In genomic region chr6:146498309-146498708, GRCh38 we compare ENCODE assay signal across 22 cellular contexts.
"Had no signal": no experiment of that assay in that cellular context is flagged by ENCODE, and none has a peak within 500 bp of the region (broad histone marks: within the 10 kb centered on the region; RNA-seq: fewer than 3 reads in every experiment).

No MANE protein-coding gene starts in this region.

- ATAC-seq: activated T-cell treated with anti-CD3 and anti-CD28 coated beads, Interleukin-2, amount 50 U/mL, for 72 hours; heart left ventricle; left cardiac atrium; natural killer cell treated with Interleukin-12 subunit alpha and Interleukin-12 subunit beta and Interleukin-15 and Interleukin-18, amount 100 ng/mL, for 72 hours; stimulated activated naive CD8-positive, alpha-beta T cell treated with anti-CD3 and anti-CD28 coated beads, Interleukin-15, Interleukin-2, amounts not matched to agents 100 U/mL and 50 U/mL, for 24 hours; upper lobe of right lung had no signal

- H3K27ac ChIP-seq: coronary artery, heart left ventricle, ovary, prostate gland, right atrium auricular region, thyroid gland, upper lobe of right lung had no signal

- H3K27me3 ChIP-seq: ovary, right atrium auricular region, thyroid gland, upper lobe of right lung had no signal

- H3K9me3 ChIP-seq: heart left ventricle, ovary, prostate gland, right atrium auricular region, thyroid gland, upper lobe of right lung had no signal

- H3K36me3 ChIP-seq: heart left ventricle, ovary, prostate gland, right atrium auricular region, thyroid gland, upper lobe of right lung had no signal

- H3K4me3 ChIP-seq: coronary artery, heart left ventricle, ovary, prostate gland, right atrium auricular region, thyroid gland, upper lobe of right lung had no signal

- H3K4me1 ChIP-seq: heart left ventricle, prostate gland, right atrium auricular region, thyroid gland, upper lobe of right lung had no signal

- DNase-seq: activated CD4-positive, alpha-beta memory T cell treated with anti-CD3 and anti-CD28 coated beads for 36 hours; activated CD4-positive, alpha-beta T cell treated with anti-CD3 and anti-CD28 coated beads for 48 hours; activated effector memory CD4-positive, alpha-beta T cell treated with Interleukin-2 at 50 U/mL for 16 hours; activated naive CD4-positive, alpha-beta T cell treated with anti-CD3 and anti-CD28 coated beads, Interleukin-2, amount 10 ng/mL, durations not matched to agents 7 days and 5 days; activated T-cell treated with anti-CD3 and anti-CD28 coated beads, Interleukin-2, amount 50 U/mL, for 72 hours; amygdala; cerebellar nuclear complex; endodermal cell; heart left ventricle; islet precursor cell; left cardiac atrium; midbrain; ovary; stimulated activated CD4-positive, alpha-beta T cell treated with anti-CD3 and anti-CD28 coated beads, Interleukin-4, amount 100 ng/mL, for 4 hours; stimulated activated naive CD8-positive, alpha-beta T cell treated with anti-CD3 and anti-CD28 coated beads, Interleukin-15, Interleukin-2, amounts not matched to agents 100 U/mL and 50 U/mL, for 24 hours; substantia nigra; thyroid gland; upper lobe of right lung had no signal
